8 cellular contexts compared by ENCODE assay signal in the genomic region with DNA sequence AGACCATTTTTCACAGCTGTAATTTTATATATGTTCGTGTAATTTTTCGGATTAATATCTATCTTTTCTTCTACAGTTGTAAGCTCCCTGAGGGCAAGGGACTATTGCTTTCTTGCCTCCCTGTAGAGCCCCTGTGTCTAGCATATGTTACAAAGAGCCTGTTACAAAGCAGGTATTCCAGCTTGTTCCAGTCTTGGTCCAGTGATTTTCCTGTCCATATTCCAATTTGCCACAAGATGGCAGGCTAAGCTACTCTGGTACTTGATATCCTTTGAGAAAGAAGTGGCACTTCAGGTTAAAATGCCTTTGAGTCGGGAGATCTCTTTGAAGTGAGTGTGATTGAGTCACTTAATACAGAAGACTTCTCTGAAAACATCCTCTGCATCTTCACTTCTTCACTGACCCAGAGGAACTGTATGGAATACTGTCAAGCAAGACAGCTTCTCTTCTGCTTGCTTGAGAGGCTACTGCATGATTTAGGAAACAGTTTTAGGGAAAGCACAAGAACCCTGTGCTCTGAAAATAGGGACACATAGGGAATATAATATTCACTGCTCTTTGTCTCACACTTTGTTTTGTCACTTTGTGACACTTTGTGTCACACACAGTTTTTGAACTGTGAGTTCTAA. TPM values are rescaled to one million over a fixed set of nuclear protein-coding genes. Genes with fewer than 3 reads are reported as not detected.
A peak's percentile ranks its signal among the peaks of the same experiment; 100 is the strongest.
DNase-seq lines count a peak whose midpoint lies in the region; ATAC-seq and TF ChIP-seq lines count a peak whose summit lies in the region.

No MANE protein-coding gene starts in this region.

- no peaks in the 10 kb centered on the region for H3K36me3 Mint-ChIP-seq in naive thymus-derived CD8-positive, alpha-beta T cell

- H3K4me1 Mint-ChIP-seq in naive thymus-derived CD8-positive, alpha-beta T cell: peaks cover 16 to 25% (median 19%) of the 10 kb centered on the region in 4 donors

- in situ Hi-C loops in GM13976 (cut with MboI; ENCODE audit: low sequenced_read_pairs, unreplicated experiment): loop anchor here (25.0 kb wide), 1 partner anchor 710 kb away; no protein-coding TSS in a partner anchor

- H3K4me3 ChIP-seq in foreskin fibroblast (ENCODE audit: low read depth in 1 of 2, low read length in 2 of 2): no peak overlapping the region
- no peak overlapping the region for H3K4me3 ChIP-seq in retinal pigment epithelial cell (ENCODE audit: low read length)

- peak; percentile 76 for DNase-seq in ELF-1 (ENCODE audit: low read depth, low spot score)
- DNase-seq in NCI-H1092 treated with DMSO at 0.1 percent for 48 hours (lab: John Stamatoyannopoulos, UW): peak; percentile 66
- DNase-seq in SHP77 (lab: John Stamatoyannopoulos, UW): peak; percentile 59 to 60
- peak; percentile 29 to 71 for DNase-seq in foreskin fibroblast
- DNase-seq in retinal pigment epithelial cell (ENCODE audit: low read depth): no peak
- no peak for DNase-seq in naive thymus-derived CD8-positive, alpha-beta T cell
- DNase-seq in GM13976 (ENCODE audit: low spot score): no peak
- no peak for DNase-seq in central memory CD4-positive, alpha-beta T cell

- no peak overlapping the region for H3K27ac Mint-ChIP-seq in naive thymus-derived CD8-positive, alpha-beta T cell

- H3K9me3 Mint-ChIP-seq in naive thymus-derived CD8-positive, alpha-beta T cell: peaks cover 0 to 2% (median 0%) of the 10 kb centered on the region in 9 donors

- H3K27me3 Mint-ChIP-seq in naive thymus-derived CD8-positive, alpha-beta T cell: no peaks in the 10 kb centered on the region

- TF ChIP-seq CTCF in foreskin fibroblast (IDR thresholded peaks at IDR 0.05; ENCODE audit: low read depth, low read length) (peak; percentile 66), retinal pigment epithelial cell (conservative IDR thresholded peaks at IDR 0.05; ENCODE audit: low read depth, low read length) (peak; percentile 80), GM13976 (IDR thresholded peaks at IDR 0.05; ENCODE audit: borderline replicate concordance, control extremely low read depth, extremely low read depth, insufficient read depth, missing control alignments) (no peak)

- ATAC-seq in naive thymus-derived CD8-positive, alpha-beta T cell: no peak

- POLR2A ChIA-PET in naive thymus-derived CD8-positive, alpha-beta T cell (lab: Charles Lee): no interaction called here

- H3K4me3 Mint-ChIP-seq in naive thymus-derived CD8-positive, alpha-beta T cell: no peak overlapping the region

RNA-seq across cellular contexts. Expression of a gene that starts 24.5 kb away (rescaled TPM):
- under 1 TPM in 1 of 2 experiments, not detected in 1; 0.18 TPM for total RNA-seq in naive thymus-derived CD8-positive, alpha-beta T cell
- polyA plus RNA-seq in naive thymus-derived CD8-positive, alpha-beta T cell: not detected

Comparison
In these comparisons a context has a peak if more than half of its experiments do, and no peak if none do; other contexts are left out.
1. DNase-seq: peak in ELF-1 (single experiment), NCI-H1092 treated with DMSO at 0.1 percent for 48 hours (single experiment), SHP77 (2 of 2) and foreskin fibroblast (2 of 2); none in retinal pigment epithelial cell (single experiment), naive thymus-derived CD8-positive, alpha-beta T cell (0 of 10), GM13976 (single experiment) and central memory CD4-positive, alpha-beta T cell (single experiment).